ENCODE assay signal across 8 cellular contexts in genomic region chr1:147670319-147671003, GRCh38. TPM values are rescaled to one million over a fixed set of nuclear protein-coding genes. Genes with fewer than 3 reads are reported as not detected.
A peak's percentile ranks its signal among the peaks of the same experiment; 100 is the strongest.
DNase-seq lines count a peak whose midpoint lies in the region; ATAC-seq and TF ChIP-seq lines count a peak whose summit lies in the region.

Gene ACP6, minus strand, starts transcription at chr1:147670524. Its CDS starts 476 bp downstream, at chr1:147670048.

- no peaks in the 10 kb centered on the region for H3K27me3 ChIP-seq in CD4-positive, alpha-beta T cell (ENCODE audit: control insufficient read depth, insufficient read depth, low read length)
- no peaks in the 10 kb centered on the region for H3K27me3 ChIP-seq in lung (ENCODE audit: control insufficient read depth, insufficient read depth)

- peak within 1 kb of the TSS; percentile 97 for H3K4me3 Mint-ChIP-seq in CD4-positive, alpha-beta T cell

- H3K4me1 Mint-ChIP-seq in CD4-positive, alpha-beta T cell (ENCODE audit: low read depth), result peaks cover 27% of the 10 kb centered on the region

- peak within 1 kb of the TSS; percentile 25 for H3K27ac ChIP-seq in CD4-positive, alpha-beta T cell (ENCODE audit: low read depth, low read length)
- H3K27ac ChIP-seq in lung (ENCODE audit: low read depth in 1 of 2, low read length in 1 of 2), result peak within 1 kb of the TSS; percentile 79 to 88

- peak; percentile 96 for ATAC-seq in CD4-positive, alpha-beta T cell (ENCODE audit: poor library complexity)
- ATAC-seq in GM19455 (IDR thresholded peaks at IDR 0.05; ENCODE audit: unreplicated experiment) (peak; percentile 96), lung (ENCODE audit: insufficient read depth, low FRiP score) (peak; percentile 98)

- intact Hi-C loops in CD4-positive, alpha-beta T cell (cut with DNase I, micrococcal nuclease), result no loop called here

- CTCF ChIA-PET in CD4-positive, alpha-beta T cell (lab: Charles Lee), result interaction anchor here (0.6 to 1.8 kb wide), 2 partner anchors 31 to 167 kb away, joined by 3 to 6 read pairs; no protein-coding TSS in a partner anchor

- H3K27ac Mint-ChIP-seq in CD4-positive, alpha-beta T cell, result peak within 1 kb of the TSS; percentile 72

- no peaks in the 10 kb centered on the region for H3K9me3 Mint-ChIP-seq in CD4-positive, alpha-beta T cell

- POLR2A ChIA-PET in CD4-positive, alpha-beta T cell (lab: Charles Lee), result interaction anchor here (0.7 to 2.2 kb wide), 14 partner anchors 9 to 593 kb away, joined by 3 to 19 read pairs (median 4); partner anchors contain the start of gene BCL9

- peak; percentile 71 to 87 (median 82) for DNase-seq in CD4-positive, alpha-beta T cell
- DNase-seq in HK-2 (ENCODE audit: unreplicated experiment) (peak; percentile 94), NCI-H82 treated with DMSO at 0.1 percent for 48 hours (lab: John Stamatoyannopoulos, UW; ENCODE audit: unreplicated experiment) (peak; percentile 80), lung (ENCODE audit: low spot score) (peak; percentile 96)
- DNase-seq in activated CD8-positive, alpha-beta memory T cell treated with anti-CD3 and anti-CD28 coated beads for 1 hour (ENCODE audit: extremely low read depth in 1 of 2, low read depth in 1 of 2), result peak; percentile 68 to 74
- DNase-seq in effector CD8-positive, alpha-beta T cell (lab: John Stamatoyannopoulos, UW), result peak; percentile 77
- DNase-seq in stimulated activated CD4-positive, alpha-beta T cell treated with anti-CD3 and anti-CD28 coated beads, TNF-alpha, amount 100 ng/mL, for 24 hours (ENCODE audit: low read depth in 3 of 3), result peak; percentile 80 to 91 (median 81)

- WGBS in lung, 2 donors, result 1 to 2% methylated on average over 36 of the region's 36 CpGs

- H3K36me3 ChIP-seq in lung (ENCODE audit: control insufficient read depth in 2 of 2, insufficient read depth in 2 of 2, low read length in 2 of 2), result no peaks in the 10 kb centered on the region

- H3K4me1 ChIP-seq in lung (ENCODE audit: control insufficient read depth in 2 of 2, insufficient read depth in 2 of 2, low read length in 2 of 2), result no peaks in the 10 kb centered on the region

- H3K27me3 Mint-ChIP-seq in CD4-positive, alpha-beta T cell, result peaks cover 11% of the 10 kb centered on the region

- TF ChIP-seq CTCF in CD4-positive, alpha-beta T cell (IDR thresholded peaks at IDR 0.05), result no peak
- TF ChIP-seq CTCF in lung (IDR thresholded peaks at IDR 0.05; ENCODE audit: control extremely low read depth, extremely low read depth), result no peak

- no peaks in the 10 kb centered on the region for H3K9me3 ChIP-seq in CD4-positive, alpha-beta T cell (ENCODE audit: control insufficient read depth, low read length)
- H3K9me3 ChIP-seq in lung (ENCODE audit: control insufficient read depth in 2 of 2, insufficient read depth in 1 of 2, low read length in 1 of 2), result no peaks in the 10 kb centered on the region

- H3K36me3 Mint-ChIP-seq in CD4-positive, alpha-beta T cell (ENCODE audit: low read depth), result peaks cover 7% of the 10 kb centered on the region

- H3K4me3 ChIP-seq in lung, result peak within 1 kb of the TSS; percentile 59

RNA-seq across cellular contexts. Expression of gene ACP6, which starts in this region (rescaled TPM):
- total RNA-seq in CD4-positive, alpha-beta T cell, result 1 to 10 TPM; 4.6 to 6.9 TPM
- total RNA-seq in lung, result 10 to 100 TPM; 14.2 to 25.3 TPM
- 10 to 100 TPM in 1 of 2 donors, 1 to 10 TPM in 1; 9.6 to 17.1 TPM for polyA plus RNA-seq in lung

Comparison
In these comparisons a context has a peak if more than half of its experiments do, and no peak if none do; other contexts are left out.
1. Peak in every context shown above with its lines: DNase-seq, ATAC-seq, H3K4me3 ChIP-seq and H3K27ac ChIP-seq.